Comparison of ENCODE assay signal across 11 cellular contexts in the genomic region with DNA sequence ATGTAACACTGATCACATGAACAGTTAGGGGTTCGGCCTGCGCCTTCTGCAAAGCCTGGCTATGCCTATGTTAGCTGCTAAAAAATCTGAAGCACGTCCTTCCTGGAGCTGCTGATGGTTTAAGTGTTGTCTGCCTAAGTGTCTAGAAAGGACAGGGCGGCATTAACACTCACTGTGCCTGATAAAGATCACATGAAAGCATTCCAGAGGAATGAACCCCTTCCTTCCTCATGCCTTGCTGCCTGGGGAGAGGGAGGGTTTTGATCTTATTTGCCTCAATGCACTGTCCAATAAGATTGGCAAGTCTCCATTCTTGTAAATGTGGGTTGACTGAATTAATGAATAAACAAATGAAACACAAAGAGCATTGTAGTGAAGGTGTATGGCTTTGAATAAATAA. TPM values are rescaled to one million over a fixed set of nuclear protein-coding genes. Genes with fewer than 3 reads are reported as not detected.
DNase-seq lines count a peak whose midpoint lies in the region; ATAC-seq and TF ChIP-seq lines count a peak whose summit lies in the region.
"Had no signal": no experiment of that assay in that cellular context is flagged by ENCODE, and none has a peak within 500 bp of the region (broad histone marks: within the 10 kb centered on the region; RNA-seq: fewer than 3 reads in every experiment).

No MANE protein-coding gene starts in this region.

- H3K4me3 Mint-ChIP-seq in mesothelial cell of epicardium: no peak overlapping the region
- H3K4me3 Mint-ChIP-seq in activated CD4-positive, alpha-beta T cell treated with anti-CD3 and anti-CD28 coated beads, Interleukin-2, amount 10 ng/mL, durations not matched to agents 7 days and 5 days: no peak overlapping the region
- H3K4me3 Mint-ChIP-seq: stimulated activated naive CD8-positive, alpha-beta T cell treated with anti-CD3 and anti-CD28 coated beads, Interleukin-15, amount 100 ng/mL, for 72 hours had no signal

- CTCF ChIA-PET in activated CD4-positive, alpha-beta T cell treated with anti-CD3 and anti-CD28 coated beads, Interleukin-2, amount 10 ng/mL, durations not matched to agents 7 days and 5 days (lab: Charles Lee): interaction anchor here (2.4 kb wide), 1 partner anchor 12 kb away, joined by 6 read pairs; no protein-coding TSS in a partner anchor

- intact Hi-C loops in left lung (cut with DNase I): no loop called here

- peaks cover 4 to 57% of the 10 kb centered on the region in 2 donors for H3K4me1 ChIP-seq in left lung

- H3K36me3 Mint-ChIP-seq in mesothelial cell of epicardium: no peaks in the 10 kb centered on the region
- peaks cover 2% of the 10 kb centered on the region for H3K36me3 Mint-ChIP-seq in activated CD4-positive, alpha-beta T cell treated with anti-CD3 and anti-CD28 coated beads, Interleukin-2, amount 10 ng/mL, durations not matched to agents 7 days and 5 days (ENCODE audit: low read depth)

- H3K27ac Mint-ChIP-seq in mesothelial cell of epicardium: peak overlapping the region; percentile 93
- no peak overlapping the region for H3K27ac Mint-ChIP-seq in activated CD4-positive, alpha-beta T cell treated with anti-CD3 and anti-CD28 coated beads, Interleukin-2, amount 10 ng/mL, durations not matched to agents 7 days and 5 days
- H3K27ac Mint-ChIP-seq: stimulated activated naive CD8-positive, alpha-beta T cell treated with anti-CD3 and anti-CD28 coated beads, Interleukin-15, amount 100 ng/mL, for 72 hours had no signal

- ATAC-seq in HG03159 (IDR thresholded peaks at IDR 0.05; ENCODE audit: unreplicated experiment): no peak
- no peak for ATAC-seq in left lung
- ATAC-seq: stimulated activated naive CD8-positive, alpha-beta T cell treated with anti-CD3 and anti-CD28 coated beads, Interleukin-15, amount 100 ng/mL, for 72 hours had no signal

- H3K27me3 Mint-ChIP-seq in mesothelial cell of epicardium (ENCODE audit: low read depth): no peaks in the 10 kb centered on the region
- H3K27me3 Mint-ChIP-seq in activated CD4-positive, alpha-beta T cell treated with anti-CD3 and anti-CD28 coated beads, Interleukin-2, amount 10 ng/mL, durations not matched to agents 7 days and 5 days: no peaks in the 10 kb centered on the region
- H3K27me3 Mint-ChIP-seq: stimulated activated naive CD8-positive, alpha-beta T cell treated with anti-CD3 and anti-CD28 coated beads, Interleukin-15, amount 100 ng/mL, for 72 hours had no signal

- no peaks in the 10 kb centered on the region for H3K27me3 ChIP-seq in left lung

- DNase-seq in AG08396 (ENCODE audit: low spot score) (peak; percentile 32), dermis blood vessel endothelial cell (peak; percentile 95), mesothelial cell of epicardium (ENCODE audit: low spot score in 2 of 2, unreplicated experiment in 2 of 2) (no peak), NCI-H748 treated with DMSO at 0.1 percent for 48 hours (lab: John Stamatoyannopoulos, UW) (no peak), left lung (no peak)
- no peak for DNase-seq in activated CD4-positive, alpha-beta T cell treated with anti-CD3 and anti-CD28 coated beads, Interleukin-2, amount 10 ng/mL, durations not matched to agents 7 days and 5 days
- DNase-seq: left cardiac atrium; NCI-H1694; stimulated activated naive CD8-positive, alpha-beta T cell treated with anti-CD3 and anti-CD28 coated beads, Interleukin-15, amount 100 ng/mL, for 72 hours had no signal

- no peaks in the 10 kb centered on the region for H3K9me3 ChIP-seq in left lung

- H3K9me3 Mint-ChIP-seq in mesothelial cell of epicardium: no peaks in the 10 kb centered on the region
- H3K9me3 Mint-ChIP-seq in activated CD4-positive, alpha-beta T cell treated with anti-CD3 and anti-CD28 coated beads, Interleukin-2, amount 10 ng/mL, durations not matched to agents 7 days and 5 days: no peaks in the 10 kb centered on the region
- H3K9me3 Mint-ChIP-seq: stimulated activated naive CD8-positive, alpha-beta T cell treated with anti-CD3 and anti-CD28 coated beads, Interleukin-15, amount 100 ng/mL, for 72 hours had no signal

- no peaks in the 10 kb centered on the region for H3K36me3 ChIP-seq in left lung

- POLR2A ChIA-PET in activated CD4-positive, alpha-beta T cell treated with anti-CD3 and anti-CD28 coated beads, Interleukin-2, amount 10 ng/mL, durations not matched to agents 7 days and 5 days (lab: Charles Lee): no interaction called here

- peaks cover 50% of the 10 kb centered on the region for H3K4me1 Mint-ChIP-seq in mesothelial cell of epicardium
- H3K4me1 Mint-ChIP-seq in activated CD4-positive, alpha-beta T cell treated with anti-CD3 and anti-CD28 coated beads, Interleukin-2, amount 10 ng/mL, durations not matched to agents 7 days and 5 days: peaks cover 38% of the 10 kb centered on the region

- peak; percentile 85 for TF ChIP-seq EP300 in Ishikawa (IDR thresholded peaks at IDR 0.05; ENCODE audit: borderline replicate concordance)

- no peak overlapping the region for H3K4me3 ChIP-seq in left lung

- TF ChIP-seq CTCF in mesothelial cell of epicardium (IDR thresholded peaks at IDR 0.05; ENCODE audit: unreplicated experiment) (no peak), left lung (IDR thresholded peaks at IDR 0.05) (no peak)

- no peak for TF ChIP-seq RAD21 in Ishikawa (IDR thresholded peaks at IDR 0.05; ENCODE audit: low read depth)

- H3K27ac ChIP-seq in left lung: peak overlapping the region in 1 of 2 donors; percentile 30

TF ChIP-seq in Ishikawa, 13 proteins besides CTCF, POLR2A, EP300 and RAD21:
- TF ChIP-seq, protein P1, sequence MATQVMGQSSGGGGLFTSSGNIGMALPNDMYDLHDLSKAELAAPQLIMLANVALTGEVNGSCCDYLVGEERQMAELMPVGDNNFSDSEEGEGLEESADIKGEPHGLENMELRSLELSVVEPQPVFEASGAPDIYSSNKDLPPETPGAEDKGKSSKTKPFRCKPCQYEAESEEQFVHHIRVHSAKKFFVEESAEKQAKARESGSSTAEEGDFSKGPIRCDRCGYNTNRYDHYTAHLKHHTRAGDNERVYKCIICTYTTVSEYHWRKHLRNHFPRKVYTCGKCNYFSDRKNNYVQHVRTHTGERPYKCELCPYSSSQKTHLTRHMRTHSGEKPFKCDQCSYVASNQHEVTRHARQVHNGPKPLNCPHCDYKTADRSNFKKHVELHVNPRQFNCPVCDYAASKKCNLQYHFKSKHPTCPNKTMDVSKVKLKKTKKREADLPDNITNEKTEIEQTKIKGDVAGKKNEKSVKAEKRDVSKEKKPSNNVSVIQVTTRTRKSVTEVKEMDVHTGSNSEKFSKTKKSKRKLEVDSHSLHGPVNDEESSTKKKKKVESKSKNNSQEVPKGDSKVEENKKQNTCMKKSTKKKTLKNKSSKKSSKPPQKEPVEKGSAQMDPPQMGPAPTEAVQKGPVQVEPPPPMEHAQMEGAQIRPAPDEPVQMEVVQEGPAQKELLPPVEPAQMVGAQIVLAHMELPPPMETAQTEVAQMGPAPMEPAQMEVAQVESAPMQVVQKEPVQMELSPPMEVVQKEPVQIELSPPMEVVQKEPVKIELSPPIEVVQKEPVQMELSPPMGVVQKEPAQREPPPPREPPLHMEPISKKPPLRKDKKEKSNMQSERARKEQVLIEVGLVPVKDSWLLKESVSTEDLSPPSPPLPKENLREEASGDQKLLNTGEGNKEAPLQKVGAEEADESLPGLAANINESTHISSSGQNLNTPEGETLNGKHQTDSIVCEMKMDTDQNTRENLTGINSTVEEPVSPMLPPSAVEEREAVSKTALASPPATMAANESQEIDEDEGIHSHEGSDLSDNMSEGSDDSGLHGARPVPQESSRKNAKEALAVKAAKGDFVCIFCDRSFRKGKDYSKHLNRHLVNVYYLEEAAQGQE (IDR thresholded peaks at IDR 0.05; ENCODE audit: low read depth): no peak
- TF ChIP-seq, protein P2, sequence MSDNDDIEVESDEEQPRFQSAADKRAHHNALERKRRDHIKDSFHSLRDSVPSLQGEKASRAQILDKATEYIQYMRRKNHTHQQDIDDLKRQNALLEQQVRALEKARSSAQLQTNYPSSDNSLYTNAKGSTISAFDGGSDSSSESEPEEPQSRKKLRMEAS (IDR thresholded peaks at IDR 0.05): peak; percentile 75
- TF ChIP-seq NFIC (IDR thresholded peaks at IDR 0.05) (peak; percentile 50), ZBTB7A (IDR thresholded peaks at IDR 0.05; ENCODE audit: low read depth) (no peak), CEBPB (IDR thresholded peaks at IDR 0.05) (no peak), YY1 (IDR thresholded peaks at IDR 0.05; ENCODE audit: low read depth) (0 out of 2 replicates have a peak, but pooled peaks have one; percentile 46), CREB1 (IDR thresholded peaks at IDR 0.05; ENCODE audit: low read depth) (no peak), TCF12 (IDR thresholded peaks at IDR 0.05; ENCODE audit: low read depth) (peak; percentile 69; the same call in 1 of the 2 replicates), TEAD4 (IDR thresholded peaks at IDR 0.05) (peak; percentile 90)
- TF ChIP-seq, protein P3, sequence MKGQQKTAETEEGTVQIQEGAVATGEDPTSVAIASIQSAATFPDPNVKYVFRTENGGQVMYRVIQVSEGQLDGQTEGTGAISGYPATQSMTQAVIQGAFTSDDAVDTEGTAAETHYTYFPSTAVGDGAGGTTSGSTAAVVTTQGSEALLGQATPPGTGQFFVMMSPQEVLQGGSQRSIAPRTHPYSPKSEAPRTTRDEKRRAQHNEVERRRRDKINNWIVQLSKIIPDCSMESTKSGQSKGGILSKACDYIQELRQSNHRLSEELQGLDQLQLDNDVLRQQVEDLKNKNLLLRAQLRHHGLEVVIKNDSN (IDR thresholded peaks at IDR 0.05): peak; percentile 49
TF ChIP-seq in Ishikawa: peak in this region for 6.

RNA-seq across cellular contexts. Expression of a gene that starts 5.2 kb away (rescaled TPM):
- 556 and 666 TPM in 2 replicates for total RNA-seq in dermis blood vessel endothelial cell
- total RNA-seq in mesothelial cell of epicardium: 21.0 to 26.6 TPM (median 22.8 TPM) in 3 replicates
- total RNA-seq in activated CD4-positive, alpha-beta T cell treated with anti-CD3 and anti-CD28 coated beads, Interleukin-2, amount 10 ng/mL, durations not matched to agents 7 days and 5 days: 100 to 1,000 TPM; 129 to 132 TPM
- 100 to 1,000 TPM; 110 to 158 TPM for total RNA-seq in left lung

Comparison
In these comparisons a context has a peak if more than half of its experiments do, and no peak if none do; other contexts are left out.
1. DNase-seq: peak in AG08396 (single experiment) and dermis blood vessel endothelial cell (single experiment); none in mesothelial cell of epicardium (0 of 2), activated CD4-positive, alpha-beta T cell treated with anti-CD3 and anti-CD28 coated beads, Interleukin-2, amount 10 ng/mL, durations not matched to agents 7 days and 5 days (single experiment), NCI-H748 treated with DMSO at 0.1 percent for 48 hours (single experiment) and left lung (0 of 2).